Comparison of ENCODE assay signal across 15 cellular contexts in genomic region chr6:154814063-154814462, GRCh38.
DNase-seq lines count a peak whose midpoint lies in the region; ATAC-seq and TF ChIP-seq lines count a peak whose summit lies in the region.
"Had no signal": no experiment of that assay in that cellular context is flagged by ENCODE, and none has a peak within 500 bp of the region (broad histone marks: within the 10 kb centered on the region; RNA-seq: fewer than 3 reads in every experiment).

No MANE protein-coding gene starts in this region.

- H3K27me3 Mint-ChIP-seq in memory B cell: no peaks in the 10 kb centered on the region
- H3K27me3 Mint-ChIP-seq in activated CD4-positive, alpha-beta T cell treated with anti-CD3 and anti-CD28 coated beads for 36 hours: no peaks in the 10 kb centered on the region

- H3K36me3 ChIP-seq in left ventricle myocardium inferior: peaks cover 100% of the 10 kb centered on the region
- H3K36me3 ChIP-seq: prostate gland had no signal

- POLR2A ChIA-PET in activated CD4-positive, alpha-beta T cell treated with anti-CD3 and anti-CD28 coated beads for 36 hours (lab: Charles Lee): no interaction called here

- no peaks in the 10 kb centered on the region for H3K4me1 ChIP-seq in left ventricle myocardium inferior
- H3K4me1 ChIP-seq: prostate gland had no signal

- H3K27me3 ChIP-seq in left ventricle myocardium inferior (ENCODE audit: low read depth): no peaks in the 10 kb centered on the region
- H3K27me3 ChIP-seq: tibial nerve had no signal

- H3K4me3 ChIP-seq in left ventricle myocardium inferior: no peak overlapping the region
- H3K4me3 ChIP-seq: prostate gland, tibial nerve had no signal

- peak; percentile 89 for ATAC-seq in GM18907 (IDR thresholded peaks at IDR 0.05; ENCODE audit: unreplicated experiment)
- ATAC-seq in GM21723 (IDR thresholded peaks at IDR 0.05; ENCODE audit: unreplicated experiment): peak; percentile 89
- peak; percentile 79 for ATAC-seq in HG03159 (IDR thresholded peaks at IDR 0.05; ENCODE audit: unreplicated experiment)
- ATAC-seq in memory B cell (ENCODE audit: low read depth): peak; percentile 55
- no peak for ATAC-seq in activated CD4-positive, alpha-beta T cell treated with anti-CD3 and anti-CD28 coated beads for 36 hours
- ATAC-seq: left ventricle myocardium superior had no signal

- CTCF ChIA-PET in activated CD4-positive, alpha-beta T cell treated with anti-CD3 and anti-CD28 coated beads for 36 hours (lab: Charles Lee): interaction anchor here (0.6 to 1.1 kb wide), 3 partner anchors 9 to 138 kb away, joined by 3 to 4 read pairs (median 3); no protein-coding TSS in a partner anchor

- H3K36me3 Mint-ChIP-seq in memory B cell: peaks cover 50% of the 10 kb centered on the region
- H3K36me3 Mint-ChIP-seq in activated CD4-positive, alpha-beta T cell treated with anti-CD3 and anti-CD28 coated beads for 36 hours (ENCODE audit: low read depth): peaks cover 67% of the 10 kb centered on the region

- H3K4me3 Mint-ChIP-seq in memory B cell: peak overlapping the region; percentile 24
- no peak overlapping the region for H3K4me3 Mint-ChIP-seq in activated CD4-positive, alpha-beta T cell treated with anti-CD3 and anti-CD28 coated beads for 36 hours

- peak; percentile 4 to 17 for DNase-seq in memory B cell (ENCODE audit: low spot score in 2 of 2)
- DNase-seq in cerebellum (ENCODE audit: low spot score): no peak
- no peak for DNase-seq in stimulated activated naive CD4-positive, alpha-beta T cell treated with Interleukin-2 at 50 U/mL for 16 hours (lab: John Stamatoyannopoulos, UW)
- DNase-seq in left ventricle myocardium inferior: no peak
- no peak for DNase-seq in activated CD4-positive, alpha-beta T cell treated with anti-CD3 and anti-CD28 coated beads for 36 hours
- DNase-seq: activated CD4-positive, CD25-positive, alpha-beta regulatory T cell treated with anti-CD3 and anti-CD28 coated beads, Interleukin-2, amount 50 U/mL, for 72 hours; cerebellar nuclear complex; COR-L47; IMR-90; left ventricle myocardium superior had no signal

- intact Hi-C loops in left ventricle myocardium inferior (cut with micrococcal nuclease): no loop called here
- intact Hi-C loops in activated CD4-positive, alpha-beta T cell treated with anti-CD3 and anti-CD28 coated beads for 36 hours (cut with DNase I, micrococcal nuclease): no loop called here

- peaks cover 14% of the 10 kb centered on the region for H3K4me1 Mint-ChIP-seq in memory B cell
- peaks cover 2% of the 10 kb centered on the region for H3K4me1 Mint-ChIP-seq in activated CD4-positive, alpha-beta T cell treated with anti-CD3 and anti-CD28 coated beads for 36 hours

- H3K9me3 ChIP-seq in left ventricle myocardium inferior (replicated peaks): no peaks in the 10 kb centered on the region
- H3K9me3 ChIP-seq: prostate gland, tibial nerve had no signal

- H3K27ac ChIP-seq in left ventricle myocardium inferior (replicated peaks): no peak overlapping the region
- H3K27ac ChIP-seq: prostate gland had no signal

- H3K9me3 Mint-ChIP-seq in memory B cell: no peaks in the 10 kb centered on the region
- peaks cover 2% of the 10 kb centered on the region for H3K9me3 Mint-ChIP-seq in activated CD4-positive, alpha-beta T cell treated with anti-CD3 and anti-CD28 coated beads for 36 hours (ENCODE audit: low read depth)

- H3K27ac Mint-ChIP-seq in memory B cell: peak overlapping the region; percentile 70
- H3K27ac Mint-ChIP-seq in activated CD4-positive, alpha-beta T cell treated with anti-CD3 and anti-CD28 coated beads for 36 hours: no peak overlapping the region

- TF ChIP-seq CTCF in left ventricle myocardium inferior (IDR thresholded peaks at IDR 0.05; ENCODE audit: borderline replicate concordance): no peak

Comparison
In these comparisons a context has a peak if more than half of its experiments do, and no peak if none do; other contexts are left out.
1. DNase-seq: peak in memory B cell (2 of 2); none in cerebellum (single experiment), stimulated activated naive CD4-positive, alpha-beta T cell treated with Interleukin-2 at 50 U/mL for 16 hours (single experiment), left ventricle myocardium inferior (single experiment) and activated CD4-positive, alpha-beta T cell treated with anti-CD3 and anti-CD28 coated beads for 36 hours (single experiment).